In the genomic region with DNA sequence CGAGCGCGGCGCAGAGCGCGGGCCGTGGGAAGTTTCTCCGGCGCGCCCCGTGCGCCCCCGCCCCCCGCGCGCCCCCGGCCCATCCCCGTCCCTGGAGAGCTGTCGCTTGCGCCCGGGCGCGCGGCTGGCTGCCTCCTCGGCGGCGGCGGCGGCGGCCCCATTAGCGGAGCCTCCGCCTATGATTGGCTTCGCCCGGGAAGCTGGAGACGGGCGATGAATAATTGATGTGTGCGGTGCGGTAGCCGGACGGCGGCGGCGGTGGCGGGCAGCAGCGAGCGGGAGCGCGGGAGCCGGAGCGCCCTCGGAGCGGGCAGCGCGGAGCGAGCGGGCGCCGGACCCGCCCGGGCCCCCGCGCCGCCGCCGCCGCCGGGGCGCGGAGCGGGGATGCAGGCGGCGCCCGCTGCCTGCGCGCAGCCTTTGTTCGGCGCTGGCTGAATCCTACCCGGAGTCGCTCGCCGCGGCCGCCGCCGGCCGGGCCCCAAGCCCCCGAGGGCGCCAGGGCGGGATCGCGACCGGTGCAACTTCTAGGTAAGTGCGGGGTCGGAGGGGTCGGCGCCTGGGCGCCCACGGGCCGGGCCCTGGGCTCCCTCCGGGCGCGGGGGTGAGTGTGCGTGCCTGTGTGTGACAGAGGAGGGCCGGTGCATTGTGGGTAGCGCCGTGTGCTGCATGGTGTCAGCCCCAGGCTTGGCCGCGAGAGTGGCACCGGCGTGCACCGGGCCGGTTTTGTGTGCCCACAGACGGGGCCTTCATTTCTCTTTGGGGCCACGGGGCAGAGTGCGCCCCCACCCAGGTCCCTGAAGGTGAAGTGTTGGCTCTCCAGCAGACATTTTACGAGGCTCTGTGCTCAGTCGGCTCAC, we compare ENCODE assay signal across 8 cellular contexts.
DNase-seq lines count a peak whose midpoint lies in the region; ATAC-seq and TF ChIP-seq lines count a peak whose summit lies in the region.

No MANE protein-coding gene starts in this region.

- H3K9me3 ChIP-seq in OCI-LY1 (ENCODE audit: low read length) (no peaks in the 10 kb centered on the region), hepatocyte (ENCODE audit: low read depth) (no peaks in the 10 kb centered on the region)

- WGBS in hepatocyte (ENCODE audit: low lambda C conversion rate, missing lambda C conversion rate) = 19% methylated on average over 62 of the region's 117 CpGs

- no peaks in the 10 kb centered on the region for H3K27me3 ChIP-seq in OCI-LY1 (ENCODE audit: insufficient read depth, low read length)
- no peaks in the 10 kb centered on the region for H3K27me3 ChIP-seq in hepatocyte

- H4K20me1 ChIP-seq in OCI-LY1 (ENCODE audit: insufficient read depth, low read length) (no peaks in the 10 kb centered on the region), hepatocyte (ENCODE audit: insufficient read depth, poor library complexity, severe bottlenecking) (peaks cover 93% of the 10 kb centered on the region)

- H3K4me1 ChIP-seq in OCI-LY1 (ENCODE audit: insufficient read depth, low read length, severe bottlenecking) (no peaks in the 10 kb centered on the region), hepatocyte (ENCODE audit: insufficient read depth) (peaks cover 34% of the 10 kb centered on the region)

- H3F3A ChIP-seq in OCI-LY1 (ENCODE audit: insufficient read depth, low read length) = no peaks in the 10 kb centered on the region

- H3K4me3 ChIP-seq in OCI-LY1 (ENCODE audit: low read depth, low read length, poor library complexity, severe bottlenecking) (no peak overlapping the region), hepatocyte (peak overlapping the region; percentile 55), skeletal muscle cell (ENCODE audit: low read depth, low read length) (peak overlapping the region; percentile 50)

- H3K36me3 ChIP-seq in OCI-LY1 (ENCODE audit: insufficient read depth, low read length) (no peaks in the 10 kb centered on the region), hepatocyte (replicated peaks; ENCODE audit: insufficient read depth, low read depth) (no peaks in the 10 kb centered on the region)

- peak; percentile 43 for ATAC-seq in HG02870 (IDR thresholded peaks at IDR 0.05; ENCODE audit: unreplicated experiment)

- DNase-seq in NCI-H1105 treated with DMSO at 0.1 percent for 48 hours (lab: John Stamatoyannopoulos, UW) (peak; percentile 28), NCI-H1105 (lab: John Stamatoyannopoulos, UW) (no peak), hepatocyte (ENCODE audit: low spot score) (peak; percentile 46), skeletal muscle cell (ENCODE audit: low read depth) (no peak), GOT3 (lab: John Stamatoyannopoulos, UW) (no peak)
- peak; percentile 72 for DNase-seq in activated naive CD4-positive, alpha-beta T cell treated with anti-CD3 and anti-CD28 coated beads, Interleukin-2, amount 50 U/mL, for 16 hours

- H3K4me2 ChIP-seq in OCI-LY1 (ENCODE audit: low read length) (peak overlapping the region; percentile 16), hepatocyte (peak overlapping the region; percentile 87)

- TF ChIP-seq CTCF in OCI-LY1 (IDR thresholded peaks at IDR 0.05; ENCODE audit: low read length) = no peak
- TF ChIP-seq CTCF in hepatocyte (IDR thresholded peaks at IDR 0.05; ENCODE audit: poor library complexity) = no peak

- no peaks in the 10 kb centered on the region for H3K79me2 ChIP-seq in OCI-LY1 (ENCODE audit: insufficient read depth, low read length)
- H3K79me2 ChIP-seq in hepatocyte = peaks cover 70% of the 10 kb centered on the region

- H3K27ac ChIP-seq in OCI-LY1 (ENCODE audit: low read depth, low read length, poor library complexity, severe bottlenecking) (no peak overlapping the region), hepatocyte (peak overlapping the region; percentile 43)

- H2AFZ ChIP-seq in OCI-LY1 (ENCODE audit: low read length) (no peak overlapping the region), hepatocyte (no peak overlapping the region)

- H3K9me2 ChIP-seq in OCI-LY1 (ENCODE audit: low read depth, low read length) (no peaks in the 10 kb centered on the region), hepatocyte (replicated peaks; ENCODE audit: insufficient read depth) (no peaks in the 10 kb centered on the region)

- no peak overlapping the region for H3K9ac ChIP-seq in OCI-LY1 (ENCODE audit: low read length)

Comparison
In these comparisons a context has a peak if more than half of its experiments do, and no peak if none do; other contexts are left out.
1. DNase-seq: peak in NCI-H1105 treated with DMSO at 0.1 percent for 48 hours (single experiment), activated naive CD4-positive, alpha-beta T cell treated with anti-CD3 and anti-CD28 coated beads, Interleukin-2, amount 50 U/mL, for 16 hours (single experiment) and hepatocyte (single experiment); none in NCI-H1105 (single experiment), skeletal muscle cell (single experiment) and GOT3 (single experiment).